8 cellular contexts compared by ENCODE assay signal in the genomic region with DNA sequence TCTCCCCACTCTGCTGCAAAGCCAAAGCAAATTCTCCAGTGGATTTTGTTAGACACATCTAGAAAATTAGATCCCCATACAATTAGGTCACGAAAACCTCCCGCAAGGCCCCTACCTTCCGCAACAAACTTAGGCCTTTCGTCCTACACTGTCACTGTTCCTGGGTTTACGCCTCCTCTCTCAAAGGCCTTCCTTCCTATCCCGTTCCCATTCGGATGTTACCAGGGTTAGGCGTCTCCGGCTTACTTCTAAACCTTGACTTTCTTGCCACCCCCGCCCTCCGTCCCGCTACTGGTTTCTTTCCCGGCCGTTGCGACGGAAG. TPM values are rescaled to one million over a fixed set of nuclear protein-coding genes. Genes with fewer than 3 reads are reported as not detected.
DNase-seq lines count a peak whose midpoint lies in the region; ATAC-seq and TF ChIP-seq lines count a peak whose summit lies in the region.

No MANE protein-coding gene starts in this region.

- peak overlapping the region; percentile 98 for H3K9ac ChIP-seq in GM23248

- H3K4me3 ChIP-seq in GM23248 (peak overlapping the region; percentile 80), PC-9 (peak overlapping the region; percentile 83), neutrophil (ENCODE audit: low read depth in 1 of 2, low read length in 1 of 2) (peak overlapping the region; percentile 88 to 100)

- DNase-seq in DMS53 treated with DMSO at 0.1 percent for 48 hours (lab: John Stamatoyannopoulos, UW; ENCODE audit: unreplicated experiment) (peak; percentile 76), GM23248 (no peak), PC-9 (no peak), kidney tubule cell (ENCODE audit: low spot score) (no peak), T-helper 9 cell (no peak), NCI-H526 (lab: John Stamatoyannopoulos, UW) (no peak)

- H4K20me1 ChIP-seq in GM23248 (ENCODE audit: insufficient read depth) (peaks cover 3% of the 10 kb centered on the region; the same call in 1 of the 2 replicates), PC-9 (ENCODE audit: insufficient read depth) (peaks cover 7% of the 10 kb centered on the region)

- in situ Hi-C loops in GM23248 (cut with MboI), result no loop called here

- intact Hi-C loops in PC-9 (cut with micrococcal nuclease; ENCODE audit: unreplicated experiment), result no loop called here

- TF ChIP-seq CTCF in PC-9 (conservative IDR thresholded peaks at IDR 0.05) (no peak), neutrophil (IDR thresholded peaks at IDR 0.05) (no peak)

- H2AFZ ChIP-seq in GM23248 (peak overlapping the region; percentile 99), PC-9 (peak overlapping the region; percentile 98; the same call in 1 of the 2 replicates)

- H3K79me2 ChIP-seq in GM23248 (ENCODE audit: insufficient read depth) (peaks cover 34% of the 10 kb centered on the region), PC-9 (ENCODE audit: low read depth) (peaks cover 22% of the 10 kb centered on the region)

- H3K9me2 ChIP-seq in GM23248 (ENCODE audit: insufficient read depth) (peaks cover 3% of the 10 kb centered on the region), PC-9 (ENCODE audit: insufficient read depth) (no peaks in the 10 kb centered on the region)

- CTCF ChIA-PET in PC-9 (lab: Charles Lee), result no interaction called here

- WGBS in GM23248 (ENCODE audit: low coverage in 1 of 2, low lambda C conversion rate in 2 of 2, missing lambda C conversion rate in 2 of 2), 2 experiments, result 1 to 4% methylated on average over 16 of the region's 16 CpGs

- H3F3A ChIP-seq in GM23248 (ENCODE audit: insufficient read depth), result peaks cover 34% of the 10 kb centered on the region
- 0 out of 2 replicates have a peak, but pooled peaks cover 4% of the 10 kb centered on the region for H3F3A ChIP-seq in PC-9 (ENCODE audit: insufficient read depth, low read depth)

- H3K4me1 ChIP-seq in GM23248 (ENCODE audit: insufficient read depth) (peaks cover 23% of the 10 kb centered on the region), PC-9 (replicated peaks; ENCODE audit: insufficient read depth) (peaks cover 10% of the 10 kb centered on the region), neutrophil (ENCODE audit: control insufficient read depth in 1 of 2, insufficient read depth in 1 of 2, low read depth in 1 of 2, low read length in 1 of 2) (peaks cover 22 to 25% of the 10 kb centered on the region in 2 experiments)

- H3K27ac ChIP-seq in GM23248 (peak overlapping the region; percentile 97), PC-9 (peak overlapping the region; percentile 87), neutrophil (peak overlapping the region; percentile 92)

- peak; percentile 60 for ATAC-seq in esophagus mucosa

- H3K9me3 ChIP-seq in GM23248 (ENCODE audit: low read depth), result no peaks in the 10 kb centered on the region
- H3K9me3 ChIP-seq in PC-9 (ENCODE audit: insufficient read depth, low read depth), result no peaks in the 10 kb centered on the region
- H3K9me3 ChIP-seq in neutrophil, result no peaks in the 10 kb centered on the region

- TSS peak; percentile 62 for BruUV-seq in PC-9 (replicated peaks; lab: Mats Ljungman, UMichigan)

- H3K36me3 ChIP-seq in GM23248 (ENCODE audit: low read depth) (peaks cover 37% of the 10 kb centered on the region), PC-9 (ENCODE audit: low read depth) (peaks cover 30% of the 10 kb centered on the region), neutrophil (peaks cover 39% of the 10 kb centered on the region)

- H3K4me2 ChIP-seq in GM23248 (ENCODE audit: unreplicated experiment) (peak overlapping the region; percentile 100), PC-9 (peak overlapping the region; percentile 90)

- H3K27me3 ChIP-seq in GM23248 (replicated peaks; ENCODE audit: insufficient read depth) (no peaks in the 10 kb centered on the region), PC-9 (ENCODE audit: insufficient read depth, low read depth) (no peaks in the 10 kb centered on the region), neutrophil (peaks cover 21% of the 10 kb centered on the region)

- POLR2A ChIA-PET in PC-9 (lab: Charles Lee; ENCODE audit: unreplicated experiment), result no interaction called here

RNA-seq across cellular contexts. Expression of a gene that starts 0.8 kb away (rescaled TPM):
- 40.2 and 43.7 TPM in 2 replicates for total RNA-seq in GM23248 (2014; rRNA removed; shearing (Covaris generic))
- 50.1 and 50.6 TPM in 2 replicates for polyA plus RNA-seq in GM23248 (2016; fragmentation: Nextera tagmentation; extraction: Ambion mirVana)
- total RNA-seq in PC-9 (2021), result 19.2 and 30.3 TPM in 2 replicates
- 28.9 TPM for total RNA-seq in esophagus mucosa

RNA-seq across cellular contexts. Expression of a gene that starts 32.6 kb away (rescaled TPM):
- 11.9 and 12.3 TPM in 2 replicates for total RNA-seq in GM23248 (2014; rRNA removed; shearing (Covaris generic))
- 4.3 and 5.1 TPM in 2 replicates for polyA plus RNA-seq in GM23248 (2016; fragmentation: Nextera tagmentation; extraction: Ambion mirVana)
- total RNA-seq in PC-9 (2021) (14.8 and 16.8 TPM in 2 replicates), esophagus mucosa (7.7 TPM)
